ENCODE assay signal across 1 cellular context in genomic region chr1:61450454-61451213, GRCh38.
TF ChIP-seq lines count a peak whose summit lies in the region.

No MANE protein-coding gene starts in this region.

TF ChIP-seq in HepG2, 621 proteins besides CTCF, POLR2A, EP300 and RAD21 (continued from another document and continues in another):
- TF ChIP-seq ZNF318 (CRISPR knock-in tag; IDR thresholded peaks at IDR 0.05), result no peak
- TF ChIP-seq ZNF687 (CRISPR knock-in tag; IDR thresholded peaks at IDR 0.05), result peak; percentile 36; the same call in 1 of the 2 replicates
- no peak for TF ChIP-seq SP2 (CRISPR knock-in tag; IDR thresholded peaks at IDR 0.05)
- TF ChIP-seq RARA (CRISPR knock-in tag; IDR thresholded peaks at IDR 0.05), result peak; percentile 79
- TF ChIP-seq ETV5 (CRISPR knock-in tag; IDR thresholded peaks at IDR 0.05; ENCODE audit: borderline replicate concordance), result peak; percentile 63; the same call in 1 of the 2 replicates
- no peak for TF ChIP-seq KMT2B (CRISPR knock-in tag; IDR thresholded peaks at IDR 0.05)
- TF ChIP-seq MTF2 (CRISPR knock-in tag; IDR thresholded peaks at IDR 0.05; ENCODE audit: borderline replicate concordance), result no peak
- TF ChIP-seq PHF20 (CRISPR knock-in tag; IDR thresholded peaks at IDR 0.05), result no peak
- TF ChIP-seq ZNF781 (CRISPR knock-in tag; IDR thresholded peaks at IDR 0.05; ENCODE audit: borderline replicate concordance, not compliant biosample characterization), result no peak
- no peak for TF ChIP-seq ZNF775 (CRISPR knock-in tag; IDR thresholded peaks at IDR 0.05; ENCODE audit: borderline replicate concordance)
- peak; percentile 49; the same call in 1 of the 2 replicates for TF ChIP-seq ELF3 (CRISPR knock-in tag; IDR thresholded peaks at IDR 0.05)
- TF ChIP-seq, protein P1, sequence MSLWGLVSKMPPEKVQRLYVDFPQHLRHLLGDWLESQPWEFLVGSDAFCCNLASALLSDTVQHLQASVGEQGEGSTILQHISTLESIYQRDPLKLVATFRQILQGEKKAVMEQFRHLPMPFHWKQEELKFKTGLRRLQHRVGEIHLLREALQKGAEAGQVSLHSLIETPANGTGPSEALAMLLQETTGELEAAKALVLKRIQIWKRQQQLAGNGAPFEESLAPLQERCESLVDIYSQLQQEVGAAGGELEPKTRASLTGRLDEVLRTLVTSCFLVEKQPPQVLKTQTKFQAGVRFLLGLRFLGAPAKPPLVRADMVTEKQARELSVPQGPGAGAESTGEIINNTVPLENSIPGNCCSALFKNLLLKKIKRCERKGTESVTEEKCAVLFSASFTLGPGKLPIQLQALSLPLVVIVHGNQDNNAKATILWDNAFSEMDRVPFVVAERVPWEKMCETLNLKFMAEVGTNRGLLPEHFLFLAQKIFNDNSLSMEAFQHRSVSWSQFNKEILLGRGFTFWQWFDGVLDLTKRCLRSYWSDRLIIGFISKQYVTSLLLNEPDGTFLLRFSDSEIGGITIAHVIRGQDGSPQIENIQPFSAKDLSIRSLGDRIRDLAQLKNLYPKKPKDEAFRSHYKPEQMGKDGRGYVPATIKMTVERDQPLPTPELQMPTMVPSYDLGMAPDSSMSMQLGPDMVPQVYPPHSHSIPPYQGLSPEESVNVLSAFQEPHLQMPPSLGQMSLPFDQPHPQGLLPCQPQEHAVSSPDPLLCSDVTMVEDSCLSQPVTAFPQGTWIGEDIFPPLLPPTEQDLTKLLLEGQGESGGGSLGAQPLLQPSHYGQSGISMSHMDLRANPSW (CRISPR knock-in tag; IDR thresholded peaks at IDR 0.05; ENCODE audit: borderline replicate concordance), result no peak
- no peak for TF ChIP-seq BORCS8-MEF2B (CRISPR knock-in tag; IDR thresholded peaks at IDR 0.05)
- TF ChIP-seq ZNF558 (CRISPR knock-in tag; IDR thresholded peaks at IDR 0.05; ENCODE audit: borderline replicate concordance), result no peak
- peak; percentile 51; the same call in 1 of the 2 replicates for TF ChIP-seq ZMYM4 (CRISPR knock-in tag; IDR thresholded peaks at IDR 0.05)
- no peak for TF ChIP-seq TOPORS (CRISPR knock-in tag; IDR thresholded peaks at IDR 0.05)
- no peak for TF ChIP-seq ZNF20 (CRISPR knock-in tag; IDR thresholded peaks at IDR 0.05)
- TF ChIP-seq, protein P2, sequence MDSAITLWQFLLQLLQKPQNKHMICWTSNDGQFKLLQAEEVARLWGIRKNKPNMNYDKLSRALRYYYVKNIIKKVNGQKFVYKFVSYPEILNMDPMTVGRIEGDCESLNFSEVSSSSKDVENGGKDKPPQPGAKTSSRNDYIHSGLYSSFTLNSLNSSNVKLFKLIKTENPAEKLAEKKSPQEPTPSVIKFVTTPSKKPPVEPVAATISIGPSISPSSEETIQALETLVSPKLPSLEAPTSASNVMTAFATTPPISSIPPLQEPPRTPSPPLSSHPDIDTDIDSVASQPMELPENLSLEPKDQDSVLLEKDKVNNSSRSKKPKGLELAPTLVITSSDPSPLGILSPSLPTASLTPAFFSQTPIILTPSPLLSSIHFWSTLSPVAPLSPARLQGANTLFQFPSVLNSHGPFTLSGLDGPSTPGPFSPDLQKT (CRISPR knock-in tag; IDR thresholded peaks at IDR 0.05; ENCODE audit: borderline replicate concordance), result no peak
- peak; percentile 54; the same call in 1 of the 2 replicates for TF ChIP-seq NCOA2 (CRISPR knock-in tag; IDR thresholded peaks at IDR 0.05)
- no peak for TF ChIP-seq ARID3A (IDR thresholded peaks at IDR 0.05; ENCODE audit: low read depth, low read length)
- no peak for TF ChIP-seq MYC (CRISPR knock-in tag; IDR thresholded peaks at IDR 0.05; ENCODE audit: borderline replicate concordance)
- no peak for TF ChIP-seq NR3C1 (CRISPR knock-in tag; IDR thresholded peaks at IDR 0.05)
- TF ChIP-seq, protein P3, sequence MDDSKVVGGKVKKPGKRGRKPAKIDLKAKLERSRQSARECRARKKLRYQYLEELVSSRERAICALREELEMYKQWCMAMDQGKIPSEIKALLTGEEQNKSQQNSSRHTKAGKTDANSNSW (CRISPR knock-in tag; IDR thresholded peaks at IDR 0.05; ENCODE audit: borderline replicate concordance), result no peak
- TF ChIP-seq ZFP41 (CRISPR knock-in tag; IDR thresholded peaks at IDR 0.05; ENCODE audit: borderline replicate concordance), result no peak
- TF ChIP-seq TCF7 (IDR thresholded peaks at IDR 0.05; ENCODE audit: low read depth), result peak; percentile 45
- TF ChIP-seq ARHGAP35 (CRISPR knock-in tag; IDR thresholded peaks at IDR 0.05; ENCODE audit: borderline replicate concordance), result no peak
- TF ChIP-seq NR2C2 (CRISPR knock-in tag; IDR thresholded peaks at IDR 0.05; ENCODE audit: borderline replicate concordance), result no peak
- TF ChIP-seq HNF4A (CRISPR knock-in tag; IDR thresholded peaks at IDR 0.05), result peak; percentile 71
- no peak for TF ChIP-seq ZNF333 (CRISPR knock-in tag; IDR thresholded peaks at IDR 0.05; ENCODE audit: borderline replicate concordance)
- TF ChIP-seq NKX3-1 (CRISPR knock-in tag; IDR thresholded peaks at IDR 0.05), result no peak
- TF ChIP-seq SKIL (CRISPR knock-in tag; IDR thresholded peaks at IDR 0.05; ENCODE audit: borderline replicate concordance), result peak; percentile 64
- TF ChIP-seq, protein P4, sequence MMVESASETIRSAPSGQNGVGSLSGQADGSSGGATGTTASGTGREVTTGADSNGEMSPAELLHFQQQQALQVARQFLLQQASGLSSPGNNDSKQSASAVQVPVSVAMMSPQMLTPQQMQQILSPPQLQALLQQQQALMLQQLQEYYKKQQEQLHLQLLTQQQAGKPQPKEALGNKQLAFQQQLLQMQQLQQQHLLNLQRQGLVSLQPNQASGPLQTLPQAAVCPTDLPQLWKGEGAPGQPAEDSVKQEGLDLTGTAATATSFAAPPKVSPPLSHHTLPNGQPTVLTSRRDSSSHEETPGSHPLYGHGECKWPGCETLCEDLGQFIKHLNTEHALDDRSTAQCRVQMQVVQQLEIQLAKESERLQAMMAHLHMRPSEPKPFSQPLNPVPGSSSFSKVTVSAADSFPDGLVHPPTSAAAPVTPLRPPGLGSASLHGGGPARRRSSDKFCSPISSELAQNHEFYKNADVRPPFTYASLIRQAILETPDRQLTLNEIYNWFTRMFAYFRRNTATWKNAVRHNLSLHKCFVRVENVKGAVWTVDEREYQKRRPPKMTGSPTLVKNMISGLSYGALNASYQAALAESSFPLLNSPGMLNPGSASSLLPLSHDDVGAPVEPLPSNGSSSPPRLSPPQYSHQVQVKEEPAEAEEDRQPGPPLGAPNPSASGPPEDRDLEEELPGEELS (CRISPR knock-in tag; IDR thresholded peaks at IDR 0.05), result peak; percentile 56; the same call in 1 of the 2 replicates
- no peak for TF ChIP-seq GABPB1 (CRISPR knock-in tag; IDR thresholded peaks at IDR 0.05)
- no peak for TF ChIP-seq ZNF569 (CRISPR knock-in tag; IDR thresholded peaks at IDR 0.05; ENCODE audit: borderline replicate concordance)
- peak; percentile 56; the same call in 1 of the 2 replicates for TF ChIP-seq FOXA3 (CRISPR knock-in tag; IDR thresholded peaks at IDR 0.05)
- TF ChIP-seq ATAD3A (CRISPR knock-in tag; IDR thresholded peaks at IDR 0.05), result no peak
- no peak for TF ChIP-seq KAT8 (CRISPR knock-in tag; IDR thresholded peaks at IDR 0.05)
- TF ChIP-seq ZNF335 (CRISPR knock-in tag; IDR thresholded peaks at IDR 0.05), result no peak
